In the genomic region with DNA sequence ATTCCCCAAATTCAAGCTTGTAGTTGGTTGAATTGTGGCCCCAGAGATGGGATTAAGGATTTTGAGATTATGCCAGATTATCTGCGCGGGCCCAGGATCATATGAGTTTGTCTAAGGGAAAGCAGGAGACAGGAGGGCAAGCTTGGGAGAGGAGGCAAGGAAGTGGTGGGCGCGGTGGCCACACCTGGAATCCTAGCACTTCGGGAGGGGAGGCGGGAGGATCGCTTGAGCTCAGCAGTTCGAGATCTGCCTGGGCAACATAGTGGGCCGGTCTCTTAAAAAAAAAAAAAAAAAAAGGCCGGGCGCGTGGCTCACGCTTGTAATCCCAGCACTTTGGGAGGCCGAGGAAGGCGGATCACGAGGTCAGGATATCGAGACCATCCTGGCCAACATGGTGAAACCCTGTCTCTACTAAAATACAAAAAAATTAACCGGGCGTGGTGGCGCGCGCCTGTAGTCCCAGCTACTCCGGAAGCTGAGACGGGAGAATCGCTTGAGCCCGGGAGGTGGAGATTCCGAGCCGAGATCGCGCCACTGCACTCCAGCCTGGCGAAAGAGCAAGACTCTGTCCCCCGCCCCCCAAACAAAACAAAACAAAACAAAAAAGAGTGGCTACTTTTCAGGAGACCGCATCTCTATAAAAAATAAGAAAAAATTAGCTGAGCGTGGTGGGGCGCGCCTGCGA, we compare ENCODE assay signal across 8 cellular contexts. TPM values are rescaled to one million over a fixed set of nuclear protein-coding genes. Genes with fewer than 3 reads are reported as not detected.
DNase-seq lines count a peak whose midpoint lies in the region; ATAC-seq lines count a peak whose summit lies in the region.

No MANE protein-coding gene starts in this region.

- peak overlapping the region; percentile 62 for H3K4me3 ChIP-seq in iPS-11a (ENCODE audit: low read depth, low read length)

- intact Hi-C loops in activated T-helper 2 cell treated with anti-CD3 and anti-CD28 coated beads, Interferon-gamma antibody, Interleukin-2, Interleukin-4, amounts not matched to agents 10 μg/mL and 5 μg/mL and 100 μg/mL, durations not matched to agents 14 hours and 24 hours and 36 hours (cut with micrococcal nuclease): no loop called here

- peak overlapping the region; percentile 86 for H3K4me3 Mint-ChIP-seq in activated T-helper 2 cell treated with anti-CD3 and anti-CD28 coated beads, Interferon-gamma antibody, Interleukin-2, Interleukin-4, amounts not matched to agents 10 μg/mL and 5 μg/mL and 100 μg/mL, durations not matched to agents 14 hours and 24 hours and 36 hours (ENCODE audit: low read depth)
- H3K4me3 Mint-ChIP-seq in stimulated activated naive B cell treated with anti-CD40 and anti-IgM and Interleukin-4, amounts not matched to agents 10 μg/mL and 1 μg/mL and 100 μg/mL, for 72 hours: peak overlapping the region; percentile 90 to 99

- DNase-seq in activated T-helper 2 cell treated with anti-CD3 and anti-CD28 coated beads, Interferon-gamma antibody, Interleukin-2, Interleukin-4, amounts not matched to agents 10 μg/mL and 5 μg/mL and 100 μg/mL, durations not matched to agents 14 hours and 24 hours and 36 hours (ENCODE audit: low spot score): no peak
- no peak for DNase-seq in stimulated activated naive B cell treated with anti-CD40 and anti-IgM and Interleukin-4, amounts not matched to agents 10 μg/mL and 1 μg/mL and 100 μg/mL, for 72 hours
- DNase-seq in KG1 (lab: John Stamatoyannopoulos, UW) (no peak), NCI-H1436 treated with DMSO at 0.1 percent for 48 hours (lab: John Stamatoyannopoulos, UW) (no peak)
- no peak for DNase-seq in activated CD8-positive, alpha-beta memory T cell treated with anti-CD3 and anti-CD28 coated beads, Interleukin-2, amount 50 U/mL, for 4 hours

- no peaks in the 10 kb centered on the region for H3K9me3 Mint-ChIP-seq in activated T-helper 2 cell treated with anti-CD3 and anti-CD28 coated beads, Interferon-gamma antibody, Interleukin-2, Interleukin-4, amounts not matched to agents 10 μg/mL and 5 μg/mL and 100 μg/mL, durations not matched to agents 14 hours and 24 hours and 36 hours
- H3K9me3 Mint-ChIP-seq in stimulated activated naive B cell treated with anti-CD40 and anti-IgM and Interleukin-4, amounts not matched to agents 10 μg/mL and 1 μg/mL and 100 μg/mL, for 72 hours: no peaks in the 10 kb centered on the region

- peak overlapping the region; percentile 91 for H3K27ac Mint-ChIP-seq in activated T-helper 2 cell treated with anti-CD3 and anti-CD28 coated beads, Interferon-gamma antibody, Interleukin-2, Interleukin-4, amounts not matched to agents 10 μg/mL and 5 μg/mL and 100 μg/mL, durations not matched to agents 14 hours and 24 hours and 36 hours
- peak overlapping the region; percentile 100 for H3K27ac Mint-ChIP-seq in stimulated activated naive B cell treated with anti-CD40 and anti-IgM and Interleukin-4, amounts not matched to agents 10 μg/mL and 1 μg/mL and 100 μg/mL, for 72 hours

- H3K4me1 Mint-ChIP-seq in activated T-helper 2 cell treated with anti-CD3 and anti-CD28 coated beads, Interferon-gamma antibody, Interleukin-2, Interleukin-4, amounts not matched to agents 10 μg/mL and 5 μg/mL and 100 μg/mL, durations not matched to agents 14 hours and 24 hours and 36 hours (ENCODE audit: low read depth): peaks cover 17% of the 10 kb centered on the region
- H3K4me1 Mint-ChIP-seq in stimulated activated naive B cell treated with anti-CD40 and anti-IgM and Interleukin-4, amounts not matched to agents 10 μg/mL and 1 μg/mL and 100 μg/mL, for 72 hours: peaks cover 22 to 37% of the 10 kb centered on the region in 2 donors

- H3K27me3 Mint-ChIP-seq in activated T-helper 2 cell treated with anti-CD3 and anti-CD28 coated beads, Interferon-gamma antibody, Interleukin-2, Interleukin-4, amounts not matched to agents 10 μg/mL and 5 μg/mL and 100 μg/mL, durations not matched to agents 14 hours and 24 hours and 36 hours (ENCODE audit: low read depth): no peaks in the 10 kb centered on the region
- H3K27me3 Mint-ChIP-seq in stimulated activated naive B cell treated with anti-CD40 and anti-IgM and Interleukin-4, amounts not matched to agents 10 μg/mL and 1 μg/mL and 100 μg/mL, for 72 hours: no peaks in the 10 kb centered on the region

- H3K36me3 Mint-ChIP-seq in activated T-helper 2 cell treated with anti-CD3 and anti-CD28 coated beads, Interferon-gamma antibody, Interleukin-2, Interleukin-4, amounts not matched to agents 10 μg/mL and 5 μg/mL and 100 μg/mL, durations not matched to agents 14 hours and 24 hours and 36 hours (ENCODE audit: low read depth): peaks cover 27% of the 10 kb centered on the region
- peaks cover 15 to 18% of the 10 kb centered on the region in 2 donors for H3K36me3 Mint-ChIP-seq in stimulated activated naive B cell treated with anti-CD40 and anti-IgM and Interleukin-4, amounts not matched to agents 10 μg/mL and 1 μg/mL and 100 μg/mL, for 72 hours

- peak; percentile 16 for ATAC-seq in GM18511 (IDR thresholded peaks at IDR 0.05; ENCODE audit: unreplicated experiment)
- peak; percentile 1 for ATAC-seq in HG03196 (IDR thresholded peaks at IDR 0.05; ENCODE audit: unreplicated experiment)
- peak; percentile 13 to 16 for ATAC-seq in stimulated activated naive B cell treated with anti-CD40 and anti-IgM and Interleukin-4, amounts not matched to agents 10 μg/mL and 1 μg/mL and 100 μg/mL, for 72 hours (replicated peaks)

RNA-seq across cellular contexts. Expression of a gene that starts 0.9 kb away (rescaled TPM):
- total RNA-seq in activated T-helper 2 cell treated with anti-CD3 and anti-CD28 coated beads, Interferon-gamma antibody, Interleukin-2, Interleukin-4, amounts not matched to agents 10 μg/mL and 5 μg/mL and 100 μg/mL, durations not matched to agents 14 hours and 24 hours and 36 hours: 71.2 and 79.2 TPM in 2 replicates

RNA-seq across cellular contexts. Expression of a gene that starts 21.5 kb away (rescaled TPM):
- total RNA-seq in activated T-helper 2 cell treated with anti-CD3 and anti-CD28 coated beads, Interferon-gamma antibody, Interleukin-2, Interleukin-4, amounts not matched to agents 10 μg/mL and 5 μg/mL and 100 μg/mL, durations not matched to agents 14 hours and 24 hours and 36 hours: 57.7 and 58.0 TPM in 2 replicates

RNA-seq across cellular contexts. Expression of a gene that starts 33.8 kb away (rescaled TPM):
- total RNA-seq in activated T-helper 2 cell treated with anti-CD3 and anti-CD28 coated beads, Interferon-gamma antibody, Interleukin-2, Interleukin-4, amounts not matched to agents 10 μg/mL and 5 μg/mL and 100 μg/mL, durations not matched to agents 14 hours and 24 hours and 36 hours: 28.0 and 30.2 TPM in 2 replicates
